17 cellular contexts compared by ENCODE assay signal in genomic region chr11:112345708-112346107, GRCh38.
A peak's percentile ranks its signal among the peaks of the same experiment; 100 is the strongest.
DNase-seq lines count a peak whose midpoint lies in the region; ATAC-seq and TF ChIP-seq lines count a peak whose summit lies in the region.
"Had no signal": no experiment of that assay in that cellular context is flagged by ENCODE, and none has a peak within 500 bp of the region (broad histone marks: within the 10 kb centered on the region; RNA-seq: fewer than 3 reads in every experiment).

No MANE protein-coding gene starts in this region.

- H3K4me3 ChIP-seq in Loucy (ENCODE audit: low read length, poor library complexity, severe bottlenecking) (no peak overlapping the region), retinal pigment epithelial cell (ENCODE audit: low read length) (no peak overlapping the region)
- H3K4me3 ChIP-seq: Peyer's patch, vagina had no signal

- no peaks in the 10 kb centered on the region for H3K27me3 Mint-ChIP-seq in activated T-cell treated with anti-CD3 and anti-CD28 coated beads, Interleukin-2, amount 50 U/mL, for 4 hours (ENCODE audit: low read depth)

- H3K9me3 Mint-ChIP-seq in activated T-cell treated with anti-CD3 and anti-CD28 coated beads, Interleukin-2, amount 50 U/mL, for 4 hours, result no peaks in the 10 kb centered on the region

- H3K36me3 ChIP-seq in Loucy (ENCODE audit: insufficient read depth, low read length), result no peaks in the 10 kb centered on the region
- H3K36me3 ChIP-seq: Peyer's patch, vagina had no signal

- no peaks in the 10 kb centered on the region for H3K36me3 Mint-ChIP-seq in activated T-cell treated with anti-CD3 and anti-CD28 coated beads, Interleukin-2, amount 50 U/mL, for 4 hours (ENCODE audit: insufficient read depth)

- H3K27me3 ChIP-seq in Loucy (ENCODE audit: insufficient read depth, low read length, poor library complexity, severe bottlenecking), result no peaks in the 10 kb centered on the region
- H3K27me3 ChIP-seq: Peyer's patch, vagina had no signal

- DNase-seq in NCI-H82 (lab: John Stamatoyannopoulos, UW) (peak; percentile 21), NCI-H82 treated with DMSO at 0.1 percent for 48 hours (lab: John Stamatoyannopoulos, UW; ENCODE audit: unreplicated experiment) (no peak), ecto neural progenitor cell (ENCODE audit: low spot score) (peak; percentile 50), retinal pigment epithelial cell (ENCODE audit: low read depth) (no peak), dermis blood vessel endothelial cell (no peak)
- no peak for DNase-seq in activated T-cell treated with anti-CD3 and anti-CD28 coated beads, Interleukin-2, amount 50 U/mL, for 4 hours
- DNase-seq: activated naive CD4-positive, alpha-beta T cell treated with Interleukin-2 at 50 U/mL for 16 hours; EL; midbrain; NCI-H2171; stimulated activated CD4-positive, alpha-beta T cell treated with anti-CD3 and anti-CD28 coated beads, Interleukin-2, amount 100 ng/mL, for 24 hours; T-helper 9 cell had no signal

- H3K9me2 ChIP-seq in Loucy (replicated peaks; ENCODE audit: low read depth, low read length), result no peaks in the 10 kb centered on the region

- peaks cover 2% of the 10 kb centered on the region for H3K4me1 Mint-ChIP-seq in activated T-cell treated with anti-CD3 and anti-CD28 coated beads, Interleukin-2, amount 50 U/mL, for 4 hours (ENCODE audit: low read depth)

- no peak overlapping the region for H3K4me2 ChIP-seq in Loucy (ENCODE audit: low read depth, low read length, poor library complexity, severe bottlenecking)
- H3K4me2 ChIP-seq: KMS-11 had no signal

- no peaks in the 10 kb centered on the region for H3K79me2 ChIP-seq in Loucy (ENCODE audit: insufficient read depth, low read length)

- H3K9me3 ChIP-seq in Loucy (ENCODE audit: insufficient read depth, low read depth, low read length), result no peaks in the 10 kb centered on the region
- H3K9me3 ChIP-seq: Peyer's patch, vagina had no signal

- H2AFZ ChIP-seq in Loucy (ENCODE audit: low read length), result no peak overlapping the region

- no peak overlapping the region for H3K4me3 Mint-ChIP-seq in activated T-cell treated with anti-CD3 and anti-CD28 coated beads, Interleukin-2, amount 50 U/mL, for 4 hours

- no peak overlapping the region for H3K9ac ChIP-seq in Loucy (ENCODE audit: low read depth, low read length, poor library complexity, severe bottlenecking)
- H3K9ac ChIP-seq: KMS-11 had no signal

- no peak for ATAC-seq in GM21723 (IDR thresholded peaks at IDR 0.05; ENCODE audit: unreplicated experiment)
- no peak for ATAC-seq in activated T-cell treated with anti-CD3 and anti-CD28 coated beads, Interleukin-2, amount 50 U/mL, for 4 hours

- H3K4me1 ChIP-seq in Loucy (ENCODE audit: insufficient read depth, low read length, poor library complexity, severe bottlenecking), result peaks cover 17% of the 10 kb centered on the region
- H3K4me1 ChIP-seq: vagina had no signal

- H4K20me1 ChIP-seq in Loucy (ENCODE audit: insufficient read depth, low read length, poor library complexity, severe bottlenecking), result no peaks in the 10 kb centered on the region

- TF ChIP-seq CTCF in Loucy (conservative IDR thresholded peaks at IDR 0.05; ENCODE audit: low read length), result peak; percentile 59
- peak; percentile 27 for TF ChIP-seq CTCF in retinal pigment epithelial cell (conservative IDR thresholded peaks at IDR 0.05; ENCODE audit: low read depth, low read length)

- no peaks in the 10 kb centered on the region for H3F3A ChIP-seq in Loucy (ENCODE audit: low read depth)

Comparison
In these comparisons a context has a peak if more than half of its experiments do, and no peak if none do; other contexts are left out.
1. DNase-seq: peak in NCI-H82 (single experiment) and ecto neural progenitor cell (single experiment); none in NCI-H82 treated with DMSO at 0.1 percent for 48 hours (single experiment), retinal pigment epithelial cell (single experiment), dermis blood vessel endothelial cell (single experiment) and activated T-cell treated with anti-CD3 and anti-CD28 coated beads, Interleukin-2, amount 50 U/mL, for 4 hours (single experiment).